ENCODE assay signal across 13 cellular contexts in the genomic region with DNA sequence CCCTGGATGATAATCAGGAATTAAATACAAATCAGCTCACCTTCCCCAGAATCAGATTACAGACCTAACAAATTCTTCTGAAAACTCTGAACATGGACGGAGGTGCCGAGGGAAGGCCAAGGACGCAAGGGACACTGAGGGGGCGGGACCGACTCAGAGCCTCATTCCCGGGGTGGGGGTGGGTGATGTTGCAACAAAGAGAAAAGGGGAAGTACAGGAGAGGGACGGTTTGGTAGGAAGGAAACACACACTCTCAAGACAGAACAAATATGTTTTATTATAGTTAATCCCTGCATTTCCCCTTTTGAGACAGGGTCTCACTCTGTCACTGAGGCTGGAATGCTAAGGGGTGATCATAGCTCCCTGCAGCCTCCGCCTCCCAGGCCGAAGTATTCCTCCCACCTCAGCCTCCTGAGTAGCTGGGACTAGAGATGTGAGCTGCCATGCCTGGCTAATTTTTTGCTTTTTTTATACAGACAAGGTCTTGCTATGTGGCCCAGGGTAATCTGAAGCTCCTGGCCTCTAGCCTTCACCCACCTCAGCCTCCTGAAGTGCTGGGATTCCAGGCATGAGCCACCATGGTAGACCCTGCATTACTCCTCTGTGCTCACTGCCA. TPM values are rescaled to one million over a fixed set of nuclear protein-coding genes. Genes with fewer than 3 reads are reported as not detected.
DNase-seq lines count a peak whose midpoint lies in the region; ATAC-seq and TF ChIP-seq lines count a peak whose summit lies in the region.
"Had no signal": no experiment of that assay in that cellular context is flagged by ENCODE, and none has a peak within 500 bp of the region (broad histone marks: within the 10 kb centered on the region; RNA-seq: fewer than 3 reads in every experiment).

No MANE protein-coding gene starts in this region.

- WGBS in upper lobe of left lung, 2 donors = 22 to 35% methylated on average over 8 to 9 of the region's 9 CpGs

- ATAC-seq in activated naive CD8-positive, alpha-beta T cell treated with anti-CD3 and anti-CD28 coated beads, Interleukin-2, amount 10 ng/mL, durations not matched to agents 7 days and 5 days (ENCODE audit: low read depth) = no peak
- no peak for ATAC-seq in activated naive CD8-positive, alpha-beta T cell treated with anti-CD3 and anti-CD28 coated beads, Interleukin-2, amount 50 U/mL, for 24 hours
- peak; percentile 32 for ATAC-seq in T-helper 17 cell
- ATAC-seq in left lobe of liver = peak; percentile 44
- peak; percentile 44 to 82 for ATAC-seq in upper lobe of left lung (ENCODE audit: low FRiP score in 2 of 2)
- no peak for ATAC-seq in activated T-helper 17 cell treated with anti-CD3 and anti-CD28 coated beads, Interleukin-2, amount 50 U/mL, for 72 hours (replicated peaks)
- ATAC-seq in GM19467 (IDR thresholded peaks at IDR 0.05; ENCODE audit: unreplicated experiment) = no peak

- no peak for TF ChIP-seq CTCF in upper lobe of left lung (IDR thresholded peaks at IDR 0.05)

- H3K27me3 ChIP-seq in upper lobe of left lung = peaks cover 0 to 5% (median 0%) of the 10 kb centered on the region in 4 donors

- H3K9me3 Mint-ChIP-seq in activated naive CD8-positive, alpha-beta T cell treated with anti-CD3 and anti-CD28 coated beads, Interleukin-2, amount 10 ng/mL, durations not matched to agents 7 days and 5 days = no peaks in the 10 kb centered on the region
- no peaks in the 10 kb centered on the region for H3K9me3 Mint-ChIP-seq in activated naive CD8-positive, alpha-beta T cell treated with anti-CD3 and anti-CD28 coated beads, Interleukin-2, amount 50 U/mL, for 24 hours
- H3K9me3 Mint-ChIP-seq in activated T-helper 17 cell treated with anti-CD3 and anti-CD28 coated beads, Interleukin-2, amount 50 U/mL, for 72 hours = no peaks in the 10 kb centered on the region

- no peak for TF ChIP-seq POLR2A in upper lobe of left lung (IDR thresholded peaks at IDR 0.05)

- no peaks in the 10 kb centered on the region for H3K36me3 Mint-ChIP-seq in activated naive CD8-positive, alpha-beta T cell treated with anti-CD3 and anti-CD28 coated beads, Interleukin-2, amount 10 ng/mL, durations not matched to agents 7 days and 5 days
- no peaks in the 10 kb centered on the region for H3K36me3 Mint-ChIP-seq in activated naive CD8-positive, alpha-beta T cell treated with anti-CD3 and anti-CD28 coated beads, Interleukin-2, amount 50 U/mL, for 24 hours (ENCODE audit: low read depth)
- H3K36me3 Mint-ChIP-seq in T-helper 17 cell (ENCODE audit: low read depth) = no peaks in the 10 kb centered on the region
- no peaks in the 10 kb centered on the region for H3K36me3 Mint-ChIP-seq in activated T-helper 17 cell treated with anti-CD3 and anti-CD28 coated beads, Interleukin-2, amount 50 U/mL, for 72 hours (ENCODE audit: low read depth)

- H3K36me3 ChIP-seq in upper lobe of left lung = no peaks in the 10 kb centered on the region

- peak overlapping the region; percentile 24 to 79 (median 58) for H3K27ac ChIP-seq in upper lobe of left lung
- H3K27ac ChIP-seq: KMS-11 had no signal

- peak overlapping the region; percentile 49 for H3K27ac Mint-ChIP-seq in activated naive CD8-positive, alpha-beta T cell treated with anti-CD3 and anti-CD28 coated beads, Interleukin-2, amount 10 ng/mL, durations not matched to agents 7 days and 5 days
- no peak overlapping the region for H3K27ac Mint-ChIP-seq in activated naive CD8-positive, alpha-beta T cell treated with anti-CD3 and anti-CD28 coated beads, Interleukin-2, amount 50 U/mL, for 24 hours
- no peak overlapping the region for H3K27ac Mint-ChIP-seq in T-helper 17 cell
- no peak overlapping the region for H3K27ac Mint-ChIP-seq in activated T-helper 17 cell treated with anti-CD3 and anti-CD28 coated beads, Interleukin-2, amount 50 U/mL, for 72 hours
- H3K27ac Mint-ChIP-seq: activated CD8-positive, alpha-beta T cell treated with anti-CD3 and anti-CD28 coated beads, Interleukin-2, amount 10 ng/mL, durations not matched to agents 7 days and 5 days had no signal

- no peaks in the 10 kb centered on the region for H3K9me3 ChIP-seq in T-helper 17 cell (ENCODE audit: control insufficient read depth, low read length, poor library complexity, severe bottlenecking)
- no peaks in the 10 kb centered on the region for H3K9me3 ChIP-seq in upper lobe of left lung

- H3K27me3 Mint-ChIP-seq in activated naive CD8-positive, alpha-beta T cell treated with anti-CD3 and anti-CD28 coated beads, Interleukin-2, amount 10 ng/mL, durations not matched to agents 7 days and 5 days = peaks cover 28% of the 10 kb centered on the region
- H3K27me3 Mint-ChIP-seq in activated naive CD8-positive, alpha-beta T cell treated with anti-CD3 and anti-CD28 coated beads, Interleukin-2, amount 50 U/mL, for 24 hours = peaks cover 29% of the 10 kb centered on the region
- H3K27me3 Mint-ChIP-seq in T-helper 17 cell = peaks cover 46% of the 10 kb centered on the region
- peaks cover 27% of the 10 kb centered on the region for H3K27me3 Mint-ChIP-seq in activated T-helper 17 cell treated with anti-CD3 and anti-CD28 coated beads, Interleukin-2, amount 50 U/mL, for 72 hours

- H3K4me3 Mint-ChIP-seq in activated naive CD8-positive, alpha-beta T cell treated with anti-CD3 and anti-CD28 coated beads, Interleukin-2, amount 10 ng/mL, durations not matched to agents 7 days and 5 days = no peak overlapping the region
- no peak overlapping the region for H3K4me3 Mint-ChIP-seq in activated naive CD8-positive, alpha-beta T cell treated with anti-CD3 and anti-CD28 coated beads, Interleukin-2, amount 50 U/mL, for 24 hours
- no peak overlapping the region for H3K4me3 Mint-ChIP-seq in T-helper 17 cell
- H3K4me3 Mint-ChIP-seq in activated T-helper 17 cell treated with anti-CD3 and anti-CD28 coated beads, Interleukin-2, amount 50 U/mL, for 72 hours = no peak overlapping the region
- H3K4me3 Mint-ChIP-seq: activated CD8-positive, alpha-beta T cell treated with anti-CD3 and anti-CD28 coated beads, Interleukin-2, amount 10 ng/mL, durations not matched to agents 7 days and 5 days had no signal

- H3K4me1 Mint-ChIP-seq in activated naive CD8-positive, alpha-beta T cell treated with anti-CD3 and anti-CD28 coated beads, Interleukin-2, amount 10 ng/mL, durations not matched to agents 7 days and 5 days = peaks cover 12% of the 10 kb centered on the region
- H3K4me1 Mint-ChIP-seq in activated naive CD8-positive, alpha-beta T cell treated with anti-CD3 and anti-CD28 coated beads, Interleukin-2, amount 50 U/mL, for 24 hours = peaks cover 9% of the 10 kb centered on the region
- peaks cover 9% of the 10 kb centered on the region for H3K4me1 Mint-ChIP-seq in T-helper 17 cell
- no peaks in the 10 kb centered on the region for H3K4me1 Mint-ChIP-seq in activated T-helper 17 cell treated with anti-CD3 and anti-CD28 coated beads, Interleukin-2, amount 50 U/mL, for 72 hours

- no peak for TF ChIP-seq EP300 in upper lobe of left lung (IDR thresholded peaks at IDR 0.05)

- H3K4me1 ChIP-seq in upper lobe of left lung = no peaks in the 10 kb centered on the region

- POLR2A ChIA-PET in activated naive CD8-positive, alpha-beta T cell treated with anti-CD3 and anti-CD28 coated beads, Interleukin-2, amount 10 ng/mL, durations not matched to agents 7 days and 5 days (lab: Charles Lee) = no interaction called here

- peak overlapping the region in 3 of 4 donors; percentile 4 to 35 (median 17) for H3K4me3 ChIP-seq in upper lobe of left lung

- no peak for DNase-seq in activated naive CD8-positive, alpha-beta T cell treated with anti-CD3 and anti-CD28 coated beads, Interleukin-2, amount 10 ng/mL, durations not matched to agents 7 days and 5 days
- no peak for DNase-seq in activated naive CD8-positive, alpha-beta T cell treated with anti-CD3 and anti-CD28 coated beads, Interleukin-2, amount 50 U/mL, for 24 hours
- DNase-seq in T-helper 17 cell = no peak
- peak; percentile 41 for DNase-seq in left lobe of liver (ENCODE audit: low spot score)
- DNase-seq in upper lobe of left lung = peak in 1 of 2 donors; percentile 61
- no peak for DNase-seq in 8988T
- DNase-seq: activated CD8-positive, alpha-beta T cell treated with anti-CD3 and anti-CD28 coated beads, Interleukin-2, amount 10 ng/mL, durations not matched to agents 7 days and 5 days; DMS 273 treated with DMSO at 0.1 percent for 48 hours; NCI-H2081 treated with DMSO at 0.1 percent for 48 hours; T-helper 2 cell had no signal

RNA-seq across cellular contexts. Expression of a gene that starts 0.8 kb away (rescaled TPM):
- total RNA-seq in activated naive CD8-positive, alpha-beta T cell treated with anti-CD3 and anti-CD28 coated beads, Interleukin-2, amount 10 ng/mL, durations not matched to agents 7 days and 5 days = under 1 TPM in 1 of 2 experiments, not detected in 1; 0.65 TPM
- total RNA-seq in T-helper 17 cell (1 to 10 TPM in 1 of 2 donors, under 1 TPM in 1; 0.68 to 3.3 TPM), left lobe of liver (1.6 TPM), upper lobe of left lung (10 to 100 TPM in 2 of 6 donors, 1 to 10 TPM in 2, under 1 TPM in 2; 0.78 to 38.4 (median 7.6) TPM)
- total RNA-seq in activated T-helper 17 cell treated with anti-CD3 and anti-CD28 coated beads, Interleukin-2, amount 50 U/mL, for 72 hours = not detected
- total RNA-seq: activated CD8-positive, alpha-beta T cell treated with anti-CD3 and anti-CD28 coated beads, Interleukin-2, amount 10 ng/mL, durations not matched to agents 7 days and 5 days had no signal

RNA-seq across cellular contexts. Expression of a gene that starts 20.6 kb away (rescaled TPM):
- total RNA-seq in activated naive CD8-positive, alpha-beta T cell treated with anti-CD3 and anti-CD28 coated beads, Interleukin-2, amount 10 ng/mL, durations not matched to agents 7 days and 5 days = not detected
- total RNA-seq in T-helper 17 cell (1 to 10 TPM in 1 of 2 donors, under 1 TPM in 1; 0.65 to 2.1 TPM), left lobe of liver (0.60 TPM), upper lobe of left lung (10 to 100 TPM in 1 of 6 donors, 1 to 10 TPM in 3, under 1 TPM in 2; 0.69 to 14.5 (median 4.0) TPM)
- total RNA-seq in activated T-helper 17 cell treated with anti-CD3 and anti-CD28 coated beads, Interleukin-2, amount 50 U/mL, for 72 hours = not detected
- total RNA-seq: activated CD8-positive, alpha-beta T cell treated with anti-CD3 and anti-CD28 coated beads, Interleukin-2, amount 10 ng/mL, durations not matched to agents 7 days and 5 days had no signal

RNA-seq across cellular contexts. Expression of a gene that starts 57.5 kb away (rescaled TPM):
- total RNA-seq in activated naive CD8-positive, alpha-beta T cell treated with anti-CD3 and anti-CD28 coated beads, Interleukin-2, amount 10 ng/mL, durations not matched to agents 7 days and 5 days = 1 to 10 TPM; 1.8 to 2.3 TPM
- total RNA-seq in T-helper 17 cell = 1 to 10 TPM in 1 of 2 donors, under 1 TPM in 1; 0.42 to 4.3 TPM
- total RNA-seq in left lobe of liver = 2.6 TPM
- total RNA-seq in upper lobe of left lung = 10 to 100 TPM in 4 of 6 donors, 1 to 10 TPM in 2; 4.0 to 47.1 (median 16.7) TPM
- total RNA-seq in activated T-helper 17 cell treated with anti-CD3 and anti-CD28 coated beads, Interleukin-2, amount 50 U/mL, for 72 hours = under 1 TPM in 1 of 2 donors, not detected in 1; 0.37 TPM

Comparison
In these comparisons a context has a peak if more than half of its experiments do, and no peak if none do; other contexts are left out.
1. ATAC-seq: peak in T-helper 17 cell (single experiment), left lobe of liver (single experiment) and upper lobe of left lung (2 of 2); none in activated naive CD8-positive, alpha-beta T cell treated with anti-CD3 and anti-CD28 coated beads, Interleukin-2, amount 10 ng/mL, durations not matched to agents 7 days and 5 days (single experiment), activated naive CD8-positive, alpha-beta T cell treated with anti-CD3 and anti-CD28 coated beads, Interleukin-2, amount 50 U/mL, for 24 hours (single experiment), activated T-helper 17 cell treated with anti-CD3 and anti-CD28 coated beads, Interleukin-2, amount 50 U/mL, for 72 hours (single experiment) and GM19467 (single experiment).